Comparison of ENCODE assay signal across 9 cellular contexts in genomic region chr1:240149488-240150094, GRCh38. TPM values are rescaled to one million over a fixed set of nuclear protein-coding genes. Genes with fewer than 3 reads are reported as not detected.
DNase-seq lines count a peak whose midpoint lies in the region; ATAC-seq, FAIRE-seq and TF ChIP-seq lines count a peak whose summit lies in the region.
"Had no signal": no experiment of that assay in that cellular context is flagged by ENCODE, and none has a peak within 500 bp of the region (broad histone marks: within the 10 kb centered on the region; RNA-seq: fewer than 3 reads in every experiment).

No MANE protein-coding gene starts in this region.

- H3K79me2 ChIP-seq in HCT116 (ENCODE audit: insufficient read depth, low read length) = no peaks in the 10 kb centered on the region

- no peak for ATAC-seq in HCT116
- no peak for ATAC-seq in HG03039 (IDR thresholded peaks at IDR 0.05; ENCODE audit: unreplicated experiment)
- ATAC-seq in HG03108 (IDR thresholded peaks at IDR 0.05; ENCODE audit: unreplicated experiment) = no peak

- no peak for TF ChIP-seq POLR2A in HCT116 (IDR thresholded peaks at IDR 0.05; ENCODE audit: borderline replicate concordance, extremely low read depth, insufficient read depth, insufficient read length)

- DNase-seq in EH (ENCODE audit: low read depth) (peak; percentile 65), HCT116 (ENCODE audit: low read depth, low spot score) (no peak), NCI-H460 (ENCODE audit: extremely low read depth, low read depth) (peak; percentile 48), bronchial epithelial cell (ENCODE audit: low read depth) (peak; percentile 22), middle frontal gyrus (ENCODE audit: extremely low spot score, low spot score) (peak; percentile 28), posterior cingulate gyrus (no peak)

- peaks cover 0 to 10% of the 10 kb centered on the region in 2 experiments; a peak in 2 of 4 replicates for H3K9me3 ChIP-seq in HCT116 (ENCODE audit: control insufficient read depth in 1 of 2, insufficient read depth in 1 of 2, low read depth in 1 of 2, low read length in 2 of 2)

- POLR2A ChIA-PET in HCT116 (lab: Charles Lee) = no interaction called here

- no TSS peak for BruUV-seq in HCT116 (replicated peaks; lab: Mats Ljungman, UMichigan)

- no peak overlapping the region for H3K9ac ChIP-seq in HCT116 (ENCODE audit: low read length)

- no peak overlapping the region for H3K4me2 ChIP-seq in HCT116 (ENCODE audit: low read length)

- no peaks in the 10 kb centered on the region for H3K4me1 ChIP-seq in HCT116 (ENCODE audit: control insufficient read depth in 1 of 2, insufficient read depth in 2 of 2, low read length in 2 of 2)

- RAD21 ChIA-PET in HCT116 (lab: Charles Lee; ENCODE audit: low non-redundant PET in 1 of 2, low total read pairs in 2 of 2, uncharacterized antibody in 2 of 2, unreplicated experiment in 2 of 2) = no interaction called here

- H3K9me2 ChIP-seq in HCT116 (ENCODE audit: insufficient read depth) = no peaks in the 10 kb centered on the region

- H3K36me3 ChIP-seq in HCT116 (ENCODE audit: control insufficient read depth in 1 of 2, insufficient read depth in 2 of 2, low read length in 2 of 2) = no peaks in the 10 kb centered on the region
- H3K36me3 ChIP-seq in bronchial epithelial cell (ENCODE audit: control insufficient read depth, insufficient read depth, low read length) = no peaks in the 10 kb centered on the region

- H3K27me3 ChIP-seq in HCT116 (ENCODE audit: insufficient read depth, low read length) (no peaks in the 10 kb centered on the region), bronchial epithelial cell (ENCODE audit: control insufficient read depth, insufficient read depth, low read length) (no peaks in the 10 kb centered on the region)

- no peak overlapping the region for H3K4me3 ChIP-seq in HCT116 (replicated peaks in 1 of 2; ENCODE audit: low read depth in 1 of 2, low read length in 2 of 2)
- H3K4me3 ChIP-seq in bronchial epithelial cell (ENCODE audit: low read depth, low read length) = no peak overlapping the region

- FAIRE-seq in bronchial epithelial cell (lab: Jason Lieb, UNC) = no peak

- H2AFZ ChIP-seq in HCT116 (ENCODE audit: low read depth, low read length, poor library complexity, severe bottlenecking) = no peak overlapping the region

- TF ChIP-seq RAD21 in HCT116 (IDR thresholded peaks at IDR 0.05; ENCODE audit: low read depth) = no peak

- CTCF ChIA-PET in HCT116 (lab: Charles Lee) = interaction anchor here (1.1 to 1.3 kb wide), 2 partner anchors 13 to 122 kb away, joined by 3 read pairs; no protein-coding TSS in a partner anchor

- intact Hi-C loops in HCT116 (cut with micrococcal nuclease) (no loop called here), posterior cingulate gyrus (cut with DNase I) (loop anchor here (1.0 to 10.0 kb wide), 2 partner anchors 55 to 124 kb away; partner anchors contain the start of gene FMN2)

- H4K20me1 ChIP-seq in HCT116 (ENCODE audit: insufficient read depth) = no peaks in the 10 kb centered on the region

- TF ChIP-seq CTCF in HCT116 (IDR thresholded peaks at IDR 0.05 in 2 of 3, conservative IDR thresholded peaks at IDR 0.05 in 1 of 3; ENCODE audit: borderline replicate concordance in 1 of 3, insufficient read depth in 1 of 3, low read depth in 2 of 3, low read length in 2 of 3) = peak; percentile 5 to 63 (median 44); a peak in 4 of 6 replicates
- TF ChIP-seq CTCF in bronchial epithelial cell (IDR thresholded peaks at IDR 0.05; ENCODE audit: insufficient read depth, low read length, severe bottlenecking) = peak; percentile 45

- no peak overlapping the region for H3K27ac ChIP-seq in HCT116 (ENCODE audit: low read depth, low read length)

TF ChIP-seq in HCT116, 20 proteins besides CTCF, POLR2A, EP300 and RAD21:
- TF ChIP-seq EGR1 (IDR thresholded peaks at IDR 0.05; ENCODE audit: low read depth) (no peak), SP1 (IDR thresholded peaks at IDR 0.05; ENCODE audit: low read depth) (no peak), MAX (IDR thresholded peaks at IDR 0.05) (no peak), ZFX (IDR thresholded peaks at IDR 0.05) (no peak)

RNA-seq across cellular contexts. Expression of gene FMN2, which starts 57.9 kb away (rescaled TPM):
- total RNA-seq in HCT116 (2021; ENCODE audit: unreplicated experiment) (not detected), bronchial epithelial cell (under 0.01 TPM in 1 of 2 replicates, not detected in the other)
- polyA plus RNA-seq in HCT116 (2012) = not detected in 2 replicates
- 6.4 and 7.5 TPM in 2 replicates for total RNA-seq in NCI-H460 (2014; rRNA removed; shearing (Covaris generic))
- polyA plus RNA-seq in NCI-H460 (2014; cell fraction: nucleus; rRNA removed) = 7.7 and 19.0 TPM in 2 replicates
- total RNA-seq: activated CD8-positive, alpha-beta memory T cell treated with anti-CD3 and anti-CD28 coated beads for 36 hours had no signal

Comparison
In these comparisons a context has a peak if more than half of its experiments do, and no peak if none do; other contexts are left out.
1. DNase-seq: peak in EH (single experiment), NCI-H460 (single experiment), bronchial epithelial cell (single experiment) and middle frontal gyrus (single experiment); none in HCT116 (single experiment) and posterior cingulate gyrus (0 of 10).